8 cellular contexts compared by ENCODE assay signal in the genomic region with DNA sequence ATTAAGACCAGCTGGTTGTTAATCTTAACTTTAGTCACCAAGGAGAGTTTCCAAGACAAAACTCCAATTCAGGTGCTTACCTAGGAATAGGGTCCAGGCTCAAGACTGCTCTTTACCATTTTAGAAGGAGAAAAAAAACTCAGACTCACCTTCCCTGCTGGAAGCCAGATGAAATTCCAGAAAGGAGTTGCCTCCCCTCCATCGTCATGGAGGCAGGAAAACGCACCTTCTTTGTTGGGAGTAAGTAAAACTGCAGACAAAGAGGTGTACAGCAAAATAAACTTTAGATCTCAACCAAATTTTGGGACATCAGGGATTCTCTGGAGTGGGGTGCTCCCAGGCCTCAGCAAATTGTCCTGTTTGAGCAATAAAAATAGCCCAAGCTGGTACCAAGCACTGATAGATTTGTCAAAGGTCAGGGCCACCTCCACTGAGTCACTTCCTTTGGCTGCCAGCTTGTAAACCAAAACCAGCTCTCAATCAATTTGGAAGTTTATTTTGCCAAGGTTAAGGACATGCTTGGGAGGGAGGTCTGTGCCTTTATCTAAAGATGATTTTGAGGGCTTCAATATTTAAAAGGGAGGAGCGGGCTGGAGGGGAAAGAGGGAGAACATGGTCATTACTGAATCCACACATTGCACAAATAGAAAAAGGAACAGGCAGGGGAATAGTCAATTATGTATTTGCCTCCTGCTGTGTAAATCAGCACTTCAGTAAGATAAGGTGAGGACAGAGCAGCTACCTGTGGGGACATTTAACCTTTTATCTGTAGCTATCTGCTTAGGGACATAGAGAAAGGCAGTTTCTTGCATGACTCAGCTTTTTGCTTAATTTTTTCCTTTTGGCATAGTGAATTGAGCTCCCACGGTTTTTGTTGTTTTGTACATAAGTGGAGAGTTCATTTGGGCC. TPM values are rescaled to one million over a fixed set of nuclear protein-coding genes. Genes with fewer than 3 reads are reported as not detected.
DNase-seq lines count a peak whose midpoint lies in the region; ATAC-seq and TF ChIP-seq lines count a peak whose summit lies in the region.

No MANE protein-coding gene starts in this region.

- TF ChIP-seq CTCF in brain (conservative IDR thresholded peaks at IDR 0.05) (no peak), lower lobe of right lung (IDR thresholded peaks at IDR 0.05) (no peak)

- peak overlapping the region; percentile 90 to 96 (median 94) for H3K4me3 Mint-ChIP-seq in brain

- H3K27ac Mint-ChIP-seq in brain: peak overlapping the region; percentile 99 to 100 (median 99)

- H3K9me3 Mint-ChIP-seq in brain: peaks cover 0 to 2% (median 0%) of the 10 kb centered on the region in 5 experiments

- no peaks in the 10 kb centered on the region for H3K36me3 ChIP-seq in lower lobe of right lung
- H3K36me3 ChIP-seq in urinary bladder (ENCODE audit: insufficient read depth): no peaks in the 10 kb centered on the region

- DNase-seq in Daoy (ENCODE audit: low read depth) (peak; percentile 63), NCI-H1417 (lab: John Stamatoyannopoulos, UW) (peak in 2 of 3 experiments; percentile 59 to 84), lower lobe of right lung (no peak), cerebellar cortex (ENCODE audit: low spot score) (no peak), NCI-H1694 treated with DMSO at 0.1 percent for 48 hours (lab: John Stamatoyannopoulos, UW) (no peak)

- ATAC-seq in lower lobe of right lung: no peak
- ATAC-seq in HG02852 (IDR thresholded peaks at IDR 0.05; ENCODE audit: unreplicated experiment): no peak

- intact Hi-C loops in lower lobe of right lung (cut with DNase I): no loop called here

- peaks cover 14% of the 10 kb centered on the region for H3K27me3 Mint-ChIP-seq in brain

- H3K4me1 ChIP-seq in lower lobe of right lung (peaks cover 42% of the 10 kb centered on the region), urinary bladder (ENCODE audit: insufficient read depth) (no peaks in the 10 kb centered on the region)

- peak overlapping the region; percentile 93 for H3K4me3 ChIP-seq in lower lobe of right lung
- no peak overlapping the region for H3K4me3 ChIP-seq in urinary bladder (ENCODE audit: low read depth, low read length)

- H3K27me3 ChIP-seq in lower lobe of right lung (ENCODE audit: low read depth): no peaks in the 10 kb centered on the region

- peaks cover 9% of the 10 kb centered on the region for H3K36me3 Mint-ChIP-seq in brain

- H3K27ac ChIP-seq in lower lobe of right lung (peak overlapping the region; percentile 98), urinary bladder (ENCODE audit: low read depth) (peak overlapping the region; percentile 24)

- H3K4me1 Mint-ChIP-seq in brain: peaks cover 66% of the 10 kb centered on the region

- H3K9me3 ChIP-seq in lower lobe of right lung: no peaks in the 10 kb centered on the region

- WGBS in urinary bladder: 71% methylated on average over 4 of the region's 4 CpGs

RNA-seq across cellular contexts. Expression of a gene that starts 1.5 kb away (rescaled TPM):
- 45.5 and 53.9 TPM in 2 replicates for total RNA-seq in Daoy (2014; rRNA removed; shearing (Covaris generic))
- polyA plus RNA-seq in brain (ENCODE audit: insufficient read depth, low read depth, low replicate concordance) (32.5 TPM), urinary bladder (43.7 TPM)
- total RNA-seq in lower lobe of right lung (115 TPM), urinary bladder (92.0 TPM)

Comparison
In these comparisons a context has a peak if more than half of its experiments do, and no peak if none do; other contexts are left out.
1. DNase-seq: peak in Daoy (single experiment) and NCI-H1417 (2 of 3); none in lower lobe of right lung (single experiment), cerebellar cortex (single experiment) and NCI-H1694 treated with DMSO at 0.1 percent for 48 hours (single experiment).